ENCODE assay signal across 31 cellular contexts in the genomic region with DNA sequence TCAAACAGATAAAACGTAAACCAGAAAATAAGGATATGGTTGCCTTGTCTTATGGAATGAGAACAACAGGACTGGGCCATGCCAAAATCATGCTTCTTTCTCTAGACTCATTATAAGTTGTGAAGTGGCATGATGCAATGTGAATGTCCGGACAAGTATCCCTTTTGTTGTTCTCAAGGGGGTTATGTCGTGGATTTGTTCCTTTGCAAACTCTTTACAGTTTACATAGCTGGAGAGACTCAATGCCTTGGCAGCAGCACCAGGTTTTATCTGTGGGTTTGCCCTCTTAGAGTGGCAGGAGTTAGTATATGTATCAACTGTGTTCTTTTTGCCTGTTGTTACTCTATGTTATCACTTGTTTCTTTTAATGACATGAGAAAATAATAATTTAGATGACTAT. TPM values are rescaled to one million over a fixed set of nuclear protein-coding genes. Genes with fewer than 3 reads are reported as not detected.
DNase-seq lines count a peak whose midpoint lies in the region; ATAC-seq and TF ChIP-seq lines count a peak whose summit lies in the region.
"Had no signal": no experiment of that assay in that cellular context is flagged by ENCODE, and none has a peak within 500 bp of the region (broad histone marks: within the 10 kb centered on the region; RNA-seq: fewer than 3 reads in every experiment).

No MANE protein-coding gene starts in this region.

- no peak overlapping the region for H3K4me3 ChIP-seq in Panc1 (ENCODE audit: low read depth in 2 of 2, low read length in 2 of 2)
- H3K4me3 ChIP-seq in fibroblast of pulmonary artery (replicated peaks; ENCODE audit: low read depth, low read length): no peak overlapping the region
- no peak overlapping the region for H3K4me3 ChIP-seq in smooth muscle cell
- H3K4me3 ChIP-seq: ascending aorta, esophagus muscularis mucosa, heart right ventricle, ovary, right atrium auricular region, SJSA1, spleen, thoracic aorta had no signal

- no peaks in the 10 kb centered on the region for H3K36me3 ChIP-seq in Panc1 (ENCODE audit: control insufficient read depth, insufficient read depth, low read length)
- no peaks in the 10 kb centered on the region for H3K36me3 ChIP-seq in smooth muscle cell (ENCODE audit: low read depth)
- H3K36me3 ChIP-seq: ascending aorta, esophagus muscularis mucosa, heart right ventricle, ovary, right atrium auricular region, SJSA1, spleen, thoracic aorta had no signal

- no peaks in the 10 kb centered on the region for H3F3A ChIP-seq in smooth muscle cell (ENCODE audit: low read depth)

- DNase-seq in NCI-H2196 (lab: John Stamatoyannopoulos, UW; ENCODE audit: unreplicated experiment) (peak; percentile 7), NCI-H2196 treated with DMSO at 0.1 percent for 48 hours (lab: John Stamatoyannopoulos, UW; ENCODE audit: unreplicated experiment) (no peak), Panc1 (ENCODE audit: low read depth, low spot score) (no peak), fibroblast of pulmonary artery (ENCODE audit: low read depth) (peak; percentile 70), smooth muscle cell (lab: John Stamatoyannopoulos, UW; ENCODE audit: unreplicated experiment) (no peak), retina (no peak), NCI-H2171 (lab: John Stamatoyannopoulos, UW) (no peak)
- DNase-seq: activated CD4-positive, alpha-beta T cell treated with anti-CD3 and anti-CD28 coated beads, Interleukin-2, amount 10 ng/mL, durations not matched to agents 7 days and 5 days; activated effector memory CD4-positive, alpha-beta T cell treated with anti-CD3 and anti-CD28 coated beads, Interleukin-2, amount 50 U/mL, for 16 hours; activated naive CD8-positive, alpha-beta T cell treated with anti-CD3 and anti-CD28 coated beads for 36 hours; CD4-positive, CD25-positive, alpha-beta regulatory T cell; dermis blood vessel endothelial cell; EL; endodermal cell; heart right ventricle; NCI-H1105; NCI-H187; NCI-H226; NCI-H69; ovary; RPMI8226; spleen; stimulated activated CD4-positive, alpha-beta T cell treated with anti-CD3 and anti-CD28 coated beads, Interleukin-2, amount 100 ng/mL, for 24 hours; stimulated activated naive CD8-positive, alpha-beta T cell treated with anti-CD3 and anti-CD28 coated beads, Interleukin-15, Interleukin-2, amounts not matched to agents 100 U/mL and 50 U/mL, for 24 hours; T1000 had no signal

- H3K27ac ChIP-seq in Panc1 (ENCODE audit: low read length) (peak overlapping the region; percentile 84), smooth muscle cell (ENCODE audit: low read depth) (no peak overlapping the region)
- H3K27ac ChIP-seq: ascending aorta, esophagus muscularis mucosa, heart right ventricle, ovary, right atrium auricular region, SJSA1, spleen, thoracic aorta had no signal

- no peaks in the 10 kb centered on the region for H3K79me2 ChIP-seq in smooth muscle cell (ENCODE audit: low read depth)

- no peak for TF ChIP-seq POLR2A in GM18505 (IDR thresholded peaks at IDR 0.05; ENCODE audit: borderline replicate concordance, extremely low read depth, insufficient read depth, insufficient read length)

- CTCF ChIA-PET in Panc1 (lab: Charles Lee): no interaction called here

- H3K9ac ChIP-seq in smooth muscle cell (ENCODE audit: low read depth): no peak overlapping the region

- H3K4me1 ChIP-seq in Panc1 (ENCODE audit: control insufficient read depth, insufficient read depth, low read length) (peaks cover 7% of the 10 kb centered on the region), smooth muscle cell (ENCODE audit: low read depth) (peaks cover 6% of the 10 kb centered on the region)
- H3K4me1 ChIP-seq: ascending aorta, right atrium auricular region, SJSA1 had no signal

- BruUV-seq in Panc1 (replicated peaks; lab: Mats Ljungman, UMichigan): no TSS peak

- peak overlapping the region; percentile 11 for H2AFZ ChIP-seq in smooth muscle cell (ENCODE audit: low read depth)

- WGBS in smooth muscle cell (ENCODE audit: low lambda C conversion rate): 53% methylated on average over 3 of the region's 3 CpGs

- no peak overlapping the region for H3K4me2 ChIP-seq in smooth muscle cell

- intact Hi-C loops in Panc1 (cut with micrococcal nuclease; ENCODE audit: unreplicated experiment): no loop called here

- in situ Hi-C loops in Panc1 (cut with HindIII; ENCODE audit: low pct_unique_long_range_greater_than_20kb, low sequenced_read_pairs): no loop called here

- no peaks in the 10 kb centered on the region for H4K20me1 ChIP-seq in smooth muscle cell (ENCODE audit: low read depth)

- ATAC-seq in Panc1: peak; percentile 60; the same call in 1 of the 2 replicates
- ATAC-seq in GM18505 (IDR thresholded peaks at IDR 0.05; ENCODE audit: unreplicated experiment): no peak
- ATAC-seq: stimulated activated naive CD8-positive, alpha-beta T cell treated with anti-CD3 and anti-CD28 coated beads, Interleukin-15, Interleukin-2, amounts not matched to agents 100 U/mL and 50 U/mL, for 24 hours had no signal

- TF ChIP-seq CTCF in Panc1 (IDR thresholded peaks at IDR 0.05) (no peak), fibroblast of pulmonary artery (IDR thresholded peaks at IDR 0.05; ENCODE audit: low read length, missing control alignments) (no peak), smooth muscle cell (IDR thresholded peaks at IDR 0.05; ENCODE audit: borderline replicate concordance, insufficient read depth, poor library complexity, severe bottlenecking) (no peak)

- 0 out of 2 replicates have a peak, but pooled peaks cover 2% of the 10 kb centered on the region for H3K9me3 ChIP-seq in Panc1 (ENCODE audit: control insufficient read depth, insufficient read depth, low read depth, low read length)
- no peaks in the 10 kb centered on the region for H3K9me3 ChIP-seq in smooth muscle cell (replicated peaks; ENCODE audit: low read depth)
- H3K9me3 ChIP-seq: ascending aorta, esophagus muscularis mucosa, ovary, right atrium auricular region, SJSA1, thoracic aorta had no signal

- POLR2A ChIA-PET in Panc1 (lab: Charles Lee): no interaction called here

- no peaks in the 10 kb centered on the region for H3K27me3 ChIP-seq in Panc1 (ENCODE audit: control insufficient read depth, insufficient read depth, low read length)
- H3K27me3 ChIP-seq in smooth muscle cell (ENCODE audit: low read depth): no peaks in the 10 kb centered on the region
- H3K27me3 ChIP-seq: ascending aorta, esophagus muscularis mucosa, heart right ventricle, ovary, right atrium auricular region, SJSA1, spleen had no signal

RNA-seq across cellular contexts. Expression of a gene that starts 41.4 kb away (rescaled TPM):
- 77.8 TPM for total RNA-seq in Panc1 (2021; ENCODE audit: unreplicated experiment)
- polyA plus RNA-seq in Panc1 (2012; ENCODE audit: insufficient read length): 68.8 TPM
- 17.4 and 17.8 TPM in 2 replicates for total RNA-seq in smooth muscle cell
- polyA plus RNA-seq in smooth muscle cell: 26.4 and 28.1 TPM in 2 replicates

Comparison
In these comparisons a context has a peak if more than half of its experiments do, and no peak if none do; other contexts are left out.
1. DNase-seq: peak in NCI-H2196 (single experiment) and fibroblast of pulmonary artery (single experiment); none in NCI-H2196 treated with DMSO at 0.1 percent for 48 hours (single experiment), Panc1 (single experiment), smooth muscle cell (single experiment), retina (single experiment) and NCI-H2171 (single experiment).